Comparison of ENCODE assay signal across 8 cellular contexts in genomic region chr4:7043521-7044414, GRCh38. TPM values are rescaled to one million over a fixed set of nuclear protein-coding genes. Genes with fewer than 3 reads are reported as not detected.
A peak's percentile ranks its signal among the peaks of the same experiment; 100 is the strongest.
DNase-seq lines count a peak whose midpoint lies in the region; ATAC-seq and TF ChIP-seq lines count a peak whose summit lies in the region.

No MANE protein-coding gene starts in this region.

- H3K27ac Mint-ChIP-seq in activated naive CD4-positive, alpha-beta T cell treated with anti-CD3 and anti-CD28 coated beads, Interleukin-2, amount 50 U/mL, for 24 hours = peak overlapping the region; percentile 70

- H3K27me3 ChIP-seq in left ventricle myocardium inferior (ENCODE audit: low read depth) (no peaks in the 10 kb centered on the region), sigmoid colon (no peaks in the 10 kb centered on the region)

- H3K27me3 Mint-ChIP-seq in activated naive CD4-positive, alpha-beta T cell treated with anti-CD3 and anti-CD28 coated beads, Interleukin-2, amount 50 U/mL, for 24 hours = no peaks in the 10 kb centered on the region

- H3K27ac ChIP-seq in left ventricle myocardium inferior (replicated peaks) (peak overlapping the region; percentile 96), sigmoid colon (peak overlapping the region; percentile 91 to 95 (median 92))

- no peak for TF ChIP-seq CTCF in left ventricle myocardium inferior (IDR thresholded peaks at IDR 0.05; ENCODE audit: borderline replicate concordance)
- TF ChIP-seq CTCF in sigmoid colon (IDR thresholded peaks at IDR 0.05) = no peak

- peak; percentile 2 for ATAC-seq in HG03060 (IDR thresholded peaks at IDR 0.05; ENCODE audit: low read depth, unreplicated experiment)

- H3K36me3 Mint-ChIP-seq in activated naive CD4-positive, alpha-beta T cell treated with anti-CD3 and anti-CD28 coated beads, Interleukin-2, amount 50 U/mL, for 24 hours = no peaks in the 10 kb centered on the region

- no peaks in the 10 kb centered on the region for H3K9me3 Mint-ChIP-seq in activated naive CD4-positive, alpha-beta T cell treated with anti-CD3 and anti-CD28 coated beads, Interleukin-2, amount 50 U/mL, for 24 hours

- peak overlapping the region; percentile 94 for H3K4me3 Mint-ChIP-seq in activated naive CD4-positive, alpha-beta T cell treated with anti-CD3 and anti-CD28 coated beads, Interleukin-2, amount 50 U/mL, for 24 hours

- no peak for TF ChIP-seq POLR2A in sigmoid colon (IDR thresholded peaks at IDR 0.05)

- H3K9me3 ChIP-seq in left ventricle myocardium inferior (replicated peaks) (no peaks in the 10 kb centered on the region), sigmoid colon (no peaks in the 10 kb centered on the region)

- peaks cover 73% of the 10 kb centered on the region for H3K4me1 ChIP-seq in left ventricle myocardium inferior
- peaks cover 0 to 51% (median 47%) of the 10 kb centered on the region in 4 donors for H3K4me1 ChIP-seq in sigmoid colon

- H3K36me3 ChIP-seq in left ventricle myocardium inferior (no peaks in the 10 kb centered on the region), sigmoid colon (peaks cover 0 to 7% (median 0%) of the 10 kb centered on the region in 4 donors)

- TF ChIP-seq EP300 in sigmoid colon (IDR thresholded peaks at IDR 0.05) = no peak

- DNase-seq in SIG-M5 treated with dmso at 0.1 percent for 504 hours (lab: John Stamatoyannopoulos, UW; ENCODE audit: unreplicated experiment) (peak; percentile 39), SIG-M5 (lab: John Stamatoyannopoulos, UW) (no peak), SK-N-DZ (ENCODE audit: low spot score) (peak; percentile 30), left ventricle myocardium inferior (peak; percentile 36), sigmoid colon (peak; percentile 79), NCI-H446 treated with DMSO at 0.1 percent for 48 hours (lab: John Stamatoyannopoulos, UW) (no peak)

- WGBS in sigmoid colon, 2 donors = 1 to 2% methylated on average over 88 of the region's 88 CpGs

- intact Hi-C loops in left ventricle myocardium inferior (cut with micrococcal nuclease) (no loop called here), sigmoid colon (cut with DNase I) (loop anchor here (1.0 to 10.0 kb wide), 4 partner anchors 25 to 329 kb away; partner anchors contain the start of genes BLOC1S4, GRPEL1 and KIAA0232)

- peaks cover 49% of the 10 kb centered on the region for H3K4me1 Mint-ChIP-seq in activated naive CD4-positive, alpha-beta T cell treated with anti-CD3 and anti-CD28 coated beads, Interleukin-2, amount 50 U/mL, for 24 hours

- peak overlapping the region; percentile 96 for H3K4me3 ChIP-seq in left ventricle myocardium inferior
- peak overlapping the region; percentile 74 to 99 (median 98) for H3K4me3 ChIP-seq in sigmoid colon

RNA-seq across cellular contexts. Expression of gene TADA2B, which starts 0.6 kb away (rescaled TPM):
- polyA plus RNA-seq in SK-N-DZ (2014; cell fraction: cytosol; rRNA removed) = 5.2 and 6.2 TPM in 2 replicates
- polyA plus RNA-seq in SK-N-DZ (2014; cell fraction: nucleus; rRNA removed) = 2.6 and 3.3 TPM in 2 replicates
- 33.7 TPM for total RNA-seq in left ventricle myocardium inferior
- total RNA-seq in sigmoid colon = 10 to 100 TPM; 15.0 to 22.7 (median 17.2) TPM
- polyA plus RNA-seq in sigmoid colon = 10 to 100 TPM; 13.8 to 19.0 (median 16.6) TPM

RNA-seq across cellular contexts. Expression of gene GRPEL1, which starts 24.1 kb away (rescaled TPM):
- 32.6 and 35.1 TPM in 2 replicates for polyA plus RNA-seq in SK-N-DZ (2014; cell fraction: cytosol; rRNA removed)
- polyA plus RNA-seq in SK-N-DZ (2014; cell fraction: nucleus; rRNA removed) = 14.1 and 16.0 TPM in 2 replicates
- total RNA-seq in left ventricle myocardium inferior (58.2 TPM), sigmoid colon (10 to 100 TPM in 3 of 4 donors, 1 to 10 TPM in 1; 7.5 to 23.2 (median 15.0) TPM)
- polyA plus RNA-seq in sigmoid colon = 10 to 100 TPM; 30.6 to 34.7 (median 31.9) TPM

Comparison
In these comparisons a context has a peak if more than half of its experiments do, and no peak if none do; other contexts are left out.
1. DNase-seq: peak in SIG-M5 treated with dmso at 0.1 percent for 504 hours (single experiment), SK-N-DZ (single experiment), left ventricle myocardium inferior (single experiment) and sigmoid colon (single experiment); none in SIG-M5 (single experiment) and NCI-H446 treated with DMSO at 0.1 percent for 48 hours (single experiment).